In genomic region chrX:39580043-39580442, GRCh38 we compare ENCODE assay signal across 25 cellular contexts.
"Had no signal": no experiment of that assay in that cellular context is flagged by ENCODE, and none has a peak within 500 bp of the region (broad histone marks: within the 10 kb centered on the region; RNA-seq: fewer than 3 reads in every experiment).

No MANE protein-coding gene starts in this region.

- DNase-seq: activated CD4-positive, alpha-beta memory T cell treated with anti-CD3 and anti-CD28 coated beads, Interleukin-2, amount 10 ng/mL, durations not matched to agents 7 days and 5 days; activated CD4-positive, alpha-beta T cell treated with anti-CD3 and anti-CD28 coated beads for 36 hours; activated CD4-positive, alpha-beta T cell treated with anti-CD3 and anti-CD28 coated beads, Interleukin-2, amount 50 U/mL, for 1 hour; activated CD8-positive, alpha-beta memory T cell treated with anti-CD3 and anti-CD28 coated beads, Interleukin-2, amount 50 U/mL, for 4 hours; activated gamma-delta T cell treated with Interleukin-2 at 50 U/mL for 16 hours; activated naive CD4-positive, alpha-beta T cell treated with anti-CD3 and anti-CD28 coated beads, Interleukin-2, amount 10 ng/mL, durations not matched to agents 7 days and 5 days; activated naive CD8-positive, alpha-beta T cell treated with anti-CD3 and anti-CD28 coated beads, Interleukin-2, amount 10 ng/mL, durations not matched to agents 7 days and 5 days; activated T-cell treated with anti-CD3 and anti-CD28 coated beads, Interleukin-2, amount 50 U/mL, for 72 hours; adrenal gland; anterior cingulate cortex; Karpas-422; NCI-H1105 treated with DMSO at 0.1 percent for 48 hours; NCI-H1436 treated with DMSO at 0.1 percent for 48 hours; NCI-H187; NCI-H2081; NCI-H510A treated with DMSO at 0.1 percent for 48 hours; RPMI8226; T-helper 1 cell; WERI-Rb-1 had no signal

- H3K4me3 ChIP-seq: adrenal gland, breast epithelium, K562, SK-N-MC had no signal

- H3K9me3 Mint-ChIP-seq: activated CD4-positive, alpha-beta memory T cell treated with anti-CD3 and anti-CD28 coated beads, Interleukin-2, amount 10 ng/mL, durations not matched to agents 7 days and 5 days; activated naive CD4-positive, alpha-beta T cell treated with anti-CD3 and anti-CD28 coated beads, Interleukin-2, amount 10 ng/mL, durations not matched to agents 7 days and 5 days; activated naive CD8-positive, alpha-beta T cell treated with anti-CD3 and anti-CD28 coated beads, Interleukin-2, amount 10 ng/mL, durations not matched to agents 7 days and 5 days; activated T-cell treated with anti-CD3 and anti-CD28 coated beads, Interleukin-2, amount 50 U/mL, for 72 hours; activated T-helper 2 cell treated with anti-CD3 and anti-CD28 coated beads, Interferon-gamma antibody, Interleukin-2, Interleukin-4, amounts not matched to agents 10 μg/mL and 5 μg/mL and 100 μg/mL, durations not matched to agents 14 hours and 24 hours and 36 hours had no signal

- H3K9me3 ChIP-seq: adrenal gland, breast epithelium had no signal

- H3K36me3 Mint-ChIP-seq: activated naive CD4-positive, alpha-beta T cell treated with anti-CD3 and anti-CD28 coated beads, Interleukin-2, amount 10 ng/mL, durations not matched to agents 7 days and 5 days; activated naive CD8-positive, alpha-beta T cell treated with anti-CD3 and anti-CD28 coated beads, Interleukin-2, amount 10 ng/mL, durations not matched to agents 7 days and 5 days had no signal

- ATAC-seq: activated CD4-positive, alpha-beta T cell treated with anti-CD3 and anti-CD28 coated beads for 36 hours; activated T-cell treated with anti-CD3 and anti-CD28 coated beads, Interleukin-2, amount 50 U/mL, for 72 hours; K562; Panc1; Right ventricle myocardium inferior had no signal

- H3K4me1 ChIP-seq: adrenal gland, breast epithelium had no signal

- H3K27me3 Mint-ChIP-seq: activated CD4-positive, alpha-beta memory T cell treated with anti-CD3 and anti-CD28 coated beads, Interleukin-2, amount 10 ng/mL, durations not matched to agents 7 days and 5 days; activated CD4-positive, alpha-beta T cell treated with anti-CD3 and anti-CD28 coated beads for 36 hours had no signal

- H3K27ac ChIP-seq: adrenal gland, breast epithelium, SK-N-MC, WERI-Rb-1 had no signal

- H3K27ac Mint-ChIP-seq: activated CD4-positive, alpha-beta memory T cell treated with anti-CD3 and anti-CD28 coated beads, Interleukin-2, amount 10 ng/mL, durations not matched to agents 7 days and 5 days; activated naive CD4-positive, alpha-beta T cell treated with anti-CD3 and anti-CD28 coated beads, Interleukin-2, amount 10 ng/mL, durations not matched to agents 7 days and 5 days; activated naive CD8-positive, alpha-beta T cell treated with anti-CD3 and anti-CD28 coated beads, Interleukin-2, amount 10 ng/mL, durations not matched to agents 7 days and 5 days; activated T-cell treated with anti-CD3 and anti-CD28 coated beads, Interleukin-2, amount 50 U/mL, for 72 hours; activated T-helper 2 cell treated with anti-CD3 and anti-CD28 coated beads, Interferon-gamma antibody, Interleukin-2, Interleukin-4, amounts not matched to agents 10 μg/mL and 5 μg/mL and 100 μg/mL, durations not matched to agents 14 hours and 24 hours and 36 hours had no signal

- H3K4me3 Mint-ChIP-seq: activated CD4-positive, alpha-beta memory T cell treated with anti-CD3 and anti-CD28 coated beads, Interleukin-2, amount 10 ng/mL, durations not matched to agents 7 days and 5 days; activated CD4-positive, alpha-beta T cell treated with anti-CD3 and anti-CD28 coated beads for 36 hours; activated naive CD4-positive, alpha-beta T cell treated with anti-CD3 and anti-CD28 coated beads, Interleukin-2, amount 10 ng/mL, durations not matched to agents 7 days and 5 days; activated naive CD8-positive, alpha-beta T cell treated with anti-CD3 and anti-CD28 coated beads, Interleukin-2, amount 10 ng/mL, durations not matched to agents 7 days and 5 days had no signal
